In genomic region chr17:76384222-76384986, GRCh38 we compare ENCODE assay signal across 8 cellular contexts. TPM values are rescaled to one million over a fixed set of nuclear protein-coding genes. Genes with fewer than 3 reads are reported as not detected.
DNase-seq lines count a peak whose midpoint lies in the region; ATAC-seq and TF ChIP-seq lines count a peak whose summit lies in the region.

SPHK1 (plus strand) TSS chr17:76384609; CDS start chr17:76385645, 1,036 bp downstream.

- peaks cover 4 to 29% (median 7%) of the 10 kb centered on the region in 3 donors for H3K27me3 Mint-ChIP-seq in naive B cell
- no peaks in the 10 kb centered on the region for H3K27me3 Mint-ChIP-seq in stimulated activated naive CD8-positive, alpha-beta T cell treated with anti-CD3 and anti-CD28 coated beads, Interleukin-15, Interleukin-2, amounts not matched to agents 100 ng/mL and 50 ng/mL, for 24 hours

- no peaks in the 10 kb centered on the region for H3K9me3 Mint-ChIP-seq in naive B cell
- H3K9me3 Mint-ChIP-seq in stimulated activated naive CD8-positive, alpha-beta T cell treated with anti-CD3 and anti-CD28 coated beads, Interleukin-15, Interleukin-2, amounts not matched to agents 100 ng/mL and 50 ng/mL, for 24 hours = no peaks in the 10 kb centered on the region

- no peak for TF ChIP-seq CTCF in esophagus muscularis mucosa (IDR thresholded peaks at IDR 0.05)

- ATAC-seq in HG02884 (IDR thresholded peaks at IDR 0.05; ENCODE audit: unreplicated experiment) = peak; percentile 53
- peak; percentile 60 to 61 for ATAC-seq in naive B cell (ENCODE audit: low read depth in 2 of 2)

- peak within 1 kb of the TSS in 3 of 6 donors; percentile 74 to 83 (median 76) for H3K27ac Mint-ChIP-seq in naive B cell
- H3K27ac Mint-ChIP-seq in stimulated activated naive CD8-positive, alpha-beta T cell treated with anti-CD3 and anti-CD28 coated beads, Interleukin-15, Interleukin-2, amounts not matched to agents 100 ng/mL and 50 ng/mL, for 24 hours = peak within 1 kb of the TSS; percentile 83

- H3K9me3 ChIP-seq in esophagus muscularis mucosa = no peaks in the 10 kb centered on the region

- WGBS in esophagus muscularis mucosa = 0% methylated on average over 4 of the region's 118 CpGs

- no peak for TF ChIP-seq EP300 in esophagus muscularis mucosa (IDR thresholded peaks at IDR 0.05)

- TF ChIP-seq POLR2A in esophagus muscularis mucosa (IDR thresholded peaks at IDR 0.05; ENCODE audit: low read depth) = no peak

- peaks cover 26 to 61% (median 55%) of the 10 kb centered on the region in 4 donors for H3K4me1 ChIP-seq in esophagus muscularis mucosa

- H3K4me1 Mint-ChIP-seq in naive B cell = peaks cover 7 to 19% (median 11%) of the 10 kb centered on the region in 3 donors
- H3K4me1 Mint-ChIP-seq in stimulated activated naive CD8-positive, alpha-beta T cell treated with anti-CD3 and anti-CD28 coated beads, Interleukin-15, Interleukin-2, amounts not matched to agents 100 ng/mL and 50 ng/mL, for 24 hours (ENCODE audit: low read depth) = peaks cover 19% of the 10 kb centered on the region

- H3K27ac ChIP-seq in esophagus muscularis mucosa (replicated peaks in 1 of 4) = peak within 1 kb of the TSS; percentile 79 to 91 (median 84)

- intact Hi-C loops in esophagus muscularis mucosa (cut with DNase I) = no loop called here

- H3K36me3 Mint-ChIP-seq in naive B cell = no peaks in the 10 kb centered on the region
- H3K36me3 Mint-ChIP-seq in stimulated activated naive CD8-positive, alpha-beta T cell treated with anti-CD3 and anti-CD28 coated beads, Interleukin-15, Interleukin-2, amounts not matched to agents 100 ng/mL and 50 ng/mL, for 24 hours (ENCODE audit: low read depth) = no peaks in the 10 kb centered on the region

- peak within 1 kb of the TSS; percentile 85 to 96 (median 92) for H3K4me3 Mint-ChIP-seq in naive B cell
- peak within 1 kb of the TSS; percentile 88 for H3K4me3 Mint-ChIP-seq in stimulated activated naive CD8-positive, alpha-beta T cell treated with anti-CD3 and anti-CD28 coated beads, Interleukin-15, Interleukin-2, amounts not matched to agents 100 ng/mL and 50 ng/mL, for 24 hours

- H3K36me3 ChIP-seq in esophagus muscularis mucosa = peaks cover 0 to 11% (median 4%) of the 10 kb centered on the region in 4 donors

- peaks cover 0 to 51% (median 4%) of the 10 kb centered on the region in 4 donors for H3K27me3 ChIP-seq in esophagus muscularis mucosa

- peak; percentile 31 to 64 (median 56) for DNase-seq in NCI-H1417 (lab: John Stamatoyannopoulos, UW)
- no peak for DNase-seq in NCI-H1417 treated with DMSO at 0.1 percent for 48 hours (lab: John Stamatoyannopoulos, UW)
- DNase-seq in NOMO-1 (lab: John Stamatoyannopoulos, UW; ENCODE audit: unreplicated experiment in 2 of 2) = peak; percentile 75 to 80
- DNase-seq in activated T-cell treated with anti-CD3 and anti-CD28 coated beads, Interleukin-2, amount 50 U/mL, for 1 hour = peak; percentile 72
- no peak for DNase-seq in esophagus muscularis mucosa (ENCODE audit: extremely low spot score)
- peak; percentile 56 for DNase-seq in naive B cell

- peak within 1 kb of the TSS; percentile 64 to 73 (median 68) for H3K4me3 ChIP-seq in esophagus muscularis mucosa

RNA-seq across cellular contexts. Expression of gene SPHK1, which starts in this region (rescaled TPM):
- 10 to 100 TPM; 10.8 to 33.8 (median 16.5) TPM for total RNA-seq in esophagus muscularis mucosa
- polyA plus RNA-seq in naive B cell (ENCODE audit: low read depth in 6 of 6) = 1 to 10 TPM in 1 of 6 donors, under 1 TPM in 1, not detected in 4; 0.22 to 1.7 TPM

Comparison
In these comparisons a context has a peak if more than half of its experiments do, and no peak if none do; other contexts are left out.
1. DNase-seq: peak in NCI-H1417 (3 of 3), NOMO-1 (2 of 2), activated T-cell treated with anti-CD3 and anti-CD28 coated beads, Interleukin-2, amount 50 U/mL, for 1 hour (single experiment) and naive B cell (single experiment); none in NCI-H1417 treated with DMSO at 0.1 percent for 48 hours (single experiment) and esophagus muscularis mucosa (single experiment).